Comparison of ENCODE assay signal across 1 cellular context in the genomic region with DNA sequence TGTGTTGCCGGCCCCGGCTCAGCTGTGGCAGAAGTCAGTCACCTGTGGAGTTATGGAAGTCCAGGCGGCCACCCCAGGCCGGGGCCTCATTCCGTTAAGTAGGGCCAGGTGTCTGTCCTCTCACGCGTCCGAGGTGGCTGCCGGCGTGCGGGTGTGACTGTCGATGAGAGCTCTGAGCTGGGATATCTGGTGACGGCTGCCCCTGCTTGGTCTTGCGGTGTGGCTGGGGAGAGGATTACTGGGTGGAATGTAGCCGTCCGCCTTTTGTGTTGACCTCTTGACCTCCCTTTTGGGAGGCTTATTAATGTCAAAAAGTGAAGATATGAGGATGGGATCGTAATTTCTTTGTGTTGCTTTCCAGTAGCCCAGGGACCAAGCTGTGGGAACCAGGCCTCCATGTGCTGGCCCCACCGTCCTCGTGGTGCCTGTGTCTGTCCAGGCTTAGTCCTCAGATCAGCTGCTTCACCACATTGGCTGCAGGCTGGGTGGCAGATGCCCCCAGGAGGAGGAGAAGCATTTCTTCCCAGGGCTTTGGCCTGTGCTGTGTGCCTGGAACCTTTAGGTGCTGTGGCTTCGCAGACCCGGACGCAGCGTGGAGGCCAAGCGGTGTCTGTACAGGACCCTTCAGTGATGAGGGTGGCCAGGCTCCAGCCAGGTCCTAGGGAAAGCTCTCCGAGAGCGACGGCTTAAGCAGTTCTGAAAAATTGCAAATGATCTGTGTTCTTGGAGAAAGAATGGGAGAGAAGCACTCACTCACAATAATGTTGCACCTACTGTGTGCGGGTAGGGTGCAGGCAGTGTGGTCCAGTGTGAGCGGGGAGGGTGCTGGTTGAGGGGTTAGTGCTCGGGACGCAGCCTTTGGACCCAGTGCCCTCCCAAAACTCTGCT.
TF ChIP-seq lines count a peak whose summit lies in the region.

No MANE protein-coding gene starts in this region.

TF ChIP-seq in K562, 482 proteins besides CTCF, POLR2A, EP300 and RAD21 (continued from another document):
- TF ChIP-seq, protein P1, sequence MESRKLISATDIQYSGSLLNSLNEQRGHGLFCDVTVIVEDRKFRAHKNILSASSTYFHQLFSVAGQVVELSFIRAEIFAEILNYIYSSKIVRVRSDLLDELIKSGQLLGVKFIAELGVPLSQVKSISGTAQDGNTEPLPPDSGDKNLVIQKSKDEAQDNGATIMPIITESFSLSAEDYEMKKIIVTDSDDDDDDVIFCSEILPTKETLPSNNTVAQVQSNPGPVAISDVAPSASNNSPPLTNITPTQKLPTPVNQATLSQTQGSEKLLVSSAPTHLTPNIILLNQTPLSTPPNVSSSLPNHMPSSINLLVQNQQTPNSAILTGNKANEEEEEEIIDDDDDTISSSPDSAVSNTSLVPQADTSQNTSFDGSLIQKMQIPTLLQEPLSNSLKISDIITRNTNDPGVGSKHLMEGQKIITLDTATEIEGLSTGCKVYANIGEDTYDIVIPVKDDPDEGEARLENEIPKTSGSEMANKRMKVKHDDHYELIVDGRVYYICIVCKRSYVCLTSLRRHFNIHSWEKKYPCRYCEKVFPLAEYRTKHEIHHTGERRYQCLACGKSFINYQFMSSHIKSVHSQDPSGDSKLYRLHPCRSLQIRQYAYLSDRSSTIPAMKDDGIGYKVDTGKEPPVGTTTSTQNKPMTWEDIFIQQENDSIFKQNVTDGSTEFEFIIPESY (CRISPR knock-in tag; IDR thresholded peaks at IDR 0.05): no peak
- no peak for TF ChIP-seq NR1H2 (CRISPR knock-in tag; IDR thresholded peaks at IDR 0.05)
- TF ChIP-seq MBD2 (IDR thresholded peaks at IDR 0.05; ENCODE audit: borderline replicate concordance, low read depth): no peak
- TF ChIP-seq NBN (IDR thresholded peaks at IDR 0.05; ENCODE audit: low read depth): no peak
- no peak for TF ChIP-seq ZZZ3 (IDR thresholded peaks at IDR 0.05)
- TF ChIP-seq ZNF121 (CRISPR knock-in tag; conservative IDR thresholded peaks at IDR 0.05): no peak
- TF ChIP-seq EP400 (IDR thresholded peaks at IDR 0.05): no peak
- TF ChIP-seq TBL1XR1 (IDR thresholded peaks at IDR 0.05; ENCODE audit: low read length in 2 of 2): no peak
- no peak for TF ChIP-seq ZBTB17 (CRISPR knock-in tag; IDR thresholded peaks at IDR 0.05)
- TF ChIP-seq MEIS2 (IDR thresholded peaks at IDR 0.05; ENCODE audit: partially characterized antibody): no peak
